In genomic region chr1:214281030-214281901, GRCh38 we compare ENCODE assay signal across 8 cellular contexts. TPM values are rescaled to one million over a fixed set of nuclear protein-coding genes. Genes with fewer than 3 reads are reported as not detected.
A peak's percentile ranks its signal among the peaks of the same experiment; 100 is the strongest.
DNase-seq lines count a peak whose midpoint lies in the region; ATAC-seq and TF ChIP-seq lines count a peak whose summit lies in the region.

SMYD2 (plus strand) TSS chr1:214281159; CDS start chr1:214281255, 96 bp downstream.

- no peak within 1 kb of the TSS for H3K9ac ChIP-seq in parathyroid adenoma

- TF ChIP-seq CTCF in parathyroid adenoma (IDR thresholded peaks at IDR 0.05): no peak
- no peak for TF ChIP-seq CTCF in tibial artery (IDR thresholded peaks at IDR 0.05)

- no peaks in the 10 kb centered on the region for H3K9me3 Mint-ChIP-seq in activated naive CD8-positive, alpha-beta T cell (ENCODE audit: low read depth)

- H3K4me2 ChIP-seq in parathyroid adenoma (ENCODE audit: low read length): peak within 1 kb of the TSS; percentile 82

- no peaks in the 10 kb centered on the region for H3K4me1 ChIP-seq in parathyroid adenoma
- H3K4me1 ChIP-seq in tibial artery: peaks cover 0 to 27% (median 13%) of the 10 kb centered on the region in 4 donors

- H3K36me3 Mint-ChIP-seq in activated naive CD8-positive, alpha-beta T cell: no peaks in the 10 kb centered on the region

- no peaks in the 10 kb centered on the region for H3K27me3 Mint-ChIP-seq in activated naive CD8-positive, alpha-beta T cell

- H3K4me1 Mint-ChIP-seq in activated naive CD8-positive, alpha-beta T cell (ENCODE audit: low read depth): peaks cover 52% of the 10 kb centered on the region

- H3K9me3 ChIP-seq in parathyroid adenoma (ENCODE audit: control insufficient read depth, low read length) (no peaks in the 10 kb centered on the region), tibial artery (no peaks in the 10 kb centered on the region)

- peak within 1 kb of the TSS; percentile 85 for H3K27ac Mint-ChIP-seq in activated naive CD8-positive, alpha-beta T cell

- H3K27me3 ChIP-seq in parathyroid adenoma (ENCODE audit: control insufficient read depth, insufficient read depth, low read length) (no peaks in the 10 kb centered on the region), tibial artery (no peaks in the 10 kb centered on the region)

- peak; percentile 74 for ATAC-seq in GM21825 (IDR thresholded peaks at IDR 0.05; ENCODE audit: unreplicated experiment)
- peak; percentile 79 for ATAC-seq in SK-N-SH treated with all-trans-retinoic acid at 6 μM for 48 hours
- ATAC-seq in Right ventricle myocardium superior (ENCODE audit: poor library complexity): peak; percentile 72

- peak within 1 kb of the TSS; percentile 57 for H3K27ac ChIP-seq in parathyroid adenoma
- peak within 1 kb of the TSS; percentile 79 to 83 for H3K27ac ChIP-seq in tibial artery

- peak within 1 kb of the TSS; percentile 91 for H2AFZ ChIP-seq in parathyroid adenoma

- no peaks in the 10 kb centered on the region for H3K79me2 ChIP-seq in parathyroid adenoma

- in situ Hi-C loops in G401 (cut with HindIII; ENCODE audit: low sequenced_read_pairs): no loop called here

- intact Hi-C loops in Right ventricle myocardium superior (cut with DNase I) (no loop called here), tibial artery (cut with DNase I; ENCODE audit: low total_unique reads) (no loop called here)

- H3K36me3 ChIP-seq in parathyroid adenoma (ENCODE audit: control insufficient read depth, insufficient read depth, low read length): no peaks in the 10 kb centered on the region
- H3K36me3 ChIP-seq in tibial artery: no peaks in the 10 kb centered on the region

- H3K4me3 ChIP-seq in parathyroid adenoma (ENCODE audit: low read depth, low read length) (peak within 1 kb of the TSS; percentile 66), tibial artery (peak within 1 kb of the TSS; percentile 92 to 95)

- H3K4me3 Mint-ChIP-seq in activated naive CD8-positive, alpha-beta T cell: peak within 1 kb of the TSS; percentile 94

- peak; percentile 74 for DNase-seq in G401 (ENCODE audit: low spot score)
- peak; percentile 56 for DNase-seq in LHCN-M2 (ENCODE audit: low read depth)
- DNase-seq in Right ventricle myocardium superior: peak; percentile 82
- peak; percentile 45 to 83 for DNase-seq in tibial artery

TF ChIP-seq in SK-N-SH treated with all-trans-retinoic acid at 6 μM for 48 hours, 23 proteins besides CTCF, POLR2A, EP300 and RAD21:
- TF ChIP-seq RARB (CRISPR knock-in tag; IDR thresholded peaks at IDR 0.05) (no peak), CSRNP3 (CRISPR knock-in tag; IDR thresholded peaks at IDR 0.05) (no peak), ESRRG (CRISPR knock-in tag; IDR thresholded peaks at IDR 0.05) (no peak), ARNTL (CRISPR knock-in tag; IDR thresholded peaks at IDR 0.05; ENCODE audit: borderline replicate concordance, low read depth) (no peak), TSHZ2 (CRISPR knock-in tag; IDR thresholded peaks at IDR 0.05) (0 out of 2 replicates have a peak, but pooled peaks have one; percentile 7), POU6F1 (CRISPR knock-in tag; IDR thresholded peaks at IDR 0.05; ENCODE audit: borderline replicate concordance, low read depth) (no peak), OSR1 (CRISPR knock-in tag; IDR thresholded peaks at IDR 0.05) (no peak)
TF ChIP-seq in SK-N-SH treated with all-trans-retinoic acid at 6 μM for 48 hours: peak in this region for 1.

RNA-seq across cellular contexts. Expression of gene SMYD2, which starts in this region (rescaled TPM):
- total RNA-seq in G401 (2014; rRNA removed; shearing (Covaris generic)): 30.5 and 53.3 TPM in 2 replicates
- 30.5 and 42.4 TPM in 2 replicates for total RNA-seq in LHCN-M2 (2014; rRNA removed)
- polyA plus RNA-seq in LHCN-M2 (2012): 30.1 TPM
- total RNA-seq in Right ventricle myocardium superior: 184 TPM

Comparison
In these comparisons a context has a peak if more than half of its experiments do, and no peak if none do; other contexts are left out.
1. Peak in every context shown above with its lines: DNase-seq, ATAC-seq, H3K4me3 ChIP-seq and H3K27ac ChIP-seq.